ENCODE assay signal across 43 cellular contexts in genomic region chr15:72415304-72415703, GRCh38. TPM values are rescaled to one million over a fixed set of nuclear protein-coding genes. Genes with fewer than 3 reads are reported as not detected.
"Had no signal": no experiment of that assay in that cellular context is flagged by ENCODE, and none has a peak within 500 bp of the region (broad histone marks: within the 10 kb centered on the region; RNA-seq: fewer than 3 reads in every experiment).

No MANE protein-coding gene starts in this region.

- DNase-seq: activated effector memory CD4-positive, alpha-beta T cell treated with anti-CD3 and anti-CD28 coated beads, Interleukin-2, amount 50 U/mL, for 16 hours; activated effector memory CD4-positive, alpha-beta T cell treated with Interleukin-2 at 50 U/mL for 16 hours; activated gamma-delta T cell; activated gamma-delta T cell treated with Interleukin-2 at 50 U/mL for 16 hours; activated naive CD4-positive, alpha-beta T cell; activated naive CD4-positive, alpha-beta T cell treated with anti-CD3 and anti-CD28 coated beads for 36 hours; activated naive CD4-positive, alpha-beta T cell treated with anti-CD3 and anti-CD28 coated beads, Interleukin-2, amount 10 ng/mL, durations not matched to agents 7 days and 5 days; activated naive CD4-positive, alpha-beta T cell treated with anti-CD3 and anti-CD28 coated beads, Interleukin-2, amount 50 U/mL, for 16 hours; activated naive CD4-positive, alpha-beta T cell treated with Interleukin-2 at 50 U/mL for 16 hours; activated naive CD8-positive, alpha-beta T cell treated with anti-CD3 and anti-CD28 coated beads for 36 hours; activated naive CD8-positive, alpha-beta T cell treated with anti-CD3 and anti-CD28 coated beads, Interleukin-2, amount 10 ng/mL, durations not matched to agents 7 days and 5 days; activated naive CD8-positive, alpha-beta T cell treated with anti-CD3 and anti-CD28 coated beads, Interleukin-2, amount 50 U/mL, for 24 hours; activated T-cell treated with anti-CD3 and anti-CD28 coated beads, Interleukin-2, amount 50 U/mL, for 24 hours; activated T-cell treated with anti-CD3 and anti-CD28 coated beads, Interleukin-2, amount 50 U/mL, for 4 hours; activated T-cell treated with anti-CD3 and anti-CD28 coated beads, Interleukin-2, amount 50 U/mL, for 48 hours; activated T-cell treated with anti-CD3 and anti-CD28 coated beads, Interleukin-2, amount 50 U/mL, for 72 hours; adrenal gland; amniotic stem cell; amygdala; anterior cingulate cortex; aorta; body of pancreas; brain microvascular endothelial cell; caudate nucleus; central memory CD4-positive, alpha-beta T cell; cerebellar nuclear complex had no signal

- H3K36me3 Mint-ChIP-seq: activated naive CD4-positive, alpha-beta T cell treated with anti-CD3 and anti-CD28 coated beads, Interleukin-2, amount 10 ng/mL, durations not matched to agents 7 days and 5 days; activated naive CD8-positive, alpha-beta T cell treated with anti-CD3 and anti-CD28 coated beads for 36 hours; activated naive CD8-positive, alpha-beta T cell treated with anti-CD3 and anti-CD28 coated beads, Interleukin-2, amount 10 ng/mL, durations not matched to agents 7 days and 5 days; brain had no signal

- H3K4me1 ChIP-seq: adrenal gland, ascending aorta, body of pancreas, breast epithelium had no signal

- H3K4me3 ChIP-seq: adrenal gland, ascending aorta, body of pancreas, breast epithelium, cardiac muscle cell had no signal

- H3K36me3 ChIP-seq: adrenal gland, ascending aorta, brain microvascular endothelial cell, breast epithelium, cardiac muscle cell had no signal

- H3K27me3 Mint-ChIP-seq: activated naive CD8-positive, alpha-beta T cell treated with anti-CD3 and anti-CD28 coated beads for 36 hours had no signal

- H3K27ac Mint-ChIP-seq: activated naive CD4-positive, alpha-beta T cell treated with anti-CD3 and anti-CD28 coated beads for 36 hours; activated naive CD4-positive, alpha-beta T cell treated with anti-CD3 and anti-CD28 coated beads, Interleukin-2, amount 10 ng/mL, durations not matched to agents 7 days and 5 days; activated naive CD4-positive, alpha-beta T cell treated with anti-CD3 and anti-CD28 coated beads, Interleukin-2, amount 50 U/mL, for 24 hours; activated naive CD8-positive, alpha-beta T cell; activated naive CD8-positive, alpha-beta T cell treated with anti-CD3 and anti-CD28 coated beads for 36 hours; activated naive CD8-positive, alpha-beta T cell treated with anti-CD3 and anti-CD28 coated beads, Interleukin-2, amount 10 ng/mL, durations not matched to agents 7 days and 5 days; activated naive CD8-positive, alpha-beta T cell treated with anti-CD3 and anti-CD28 coated beads, Interleukin-2, amount 50 U/mL, for 24 hours; activated T-cell treated with anti-CD3 and anti-CD28 coated beads, Interleukin-2, amount 50 U/mL, for 24 hours; activated T-cell treated with anti-CD3 and anti-CD28 coated beads, Interleukin-2, amount 50 U/mL, for 72 hours; activated T-helper 1 cell treated with anti-CD3 and anti-CD28 coated beads, Interleukin-12 subunit alpha, Interleukin-12 subunit beta, Interleukin-2, Interleukin-4 antibody, amounts not matched to agents 30 ng/mL and 10 ng/mL and 1 ng/mL, durations not matched to agents 14 hours and 24 hours and 36 hours; activated T-helper 17 cell treated with anti-CD3 and anti-CD28 coated beads, Interleukin-2, amount 50 U/mL, for 72 hours; activated T-helper 2 cell treated with anti-CD3 and anti-CD28 coated beads, Interferon-gamma antibody, Interleukin-2, Interleukin-4, amounts not matched to agents 10 μg/mL and 5 μg/mL and 100 μg/mL, durations not matched to agents 14 hours and 24 hours and 36 hours; brain had no signal

- H3K4me1 Mint-ChIP-seq: activated naive CD4-positive, alpha-beta T cell treated with anti-CD3 and anti-CD28 coated beads, Interleukin-2, amount 10 ng/mL, durations not matched to agents 7 days and 5 days; activated naive CD4-positive, alpha-beta T cell treated with anti-CD3 and anti-CD28 coated beads, Interleukin-2, amount 50 U/mL, for 24 hours; activated naive CD8-positive, alpha-beta T cell treated with anti-CD3 and anti-CD28 coated beads for 36 hours; activated naive CD8-positive, alpha-beta T cell treated with anti-CD3 and anti-CD28 coated beads, Interleukin-2, amount 10 ng/mL, durations not matched to agents 7 days and 5 days; activated naive CD8-positive, alpha-beta T cell treated with anti-CD3 and anti-CD28 coated beads, Interleukin-2, amount 50 U/mL, for 24 hours; activated T-helper 17 cell treated with anti-CD3 and anti-CD28 coated beads, Interleukin-2, amount 50 U/mL, for 72 hours; brain; central memory CD8-positive, alpha-beta T cell had no signal

- H3K27ac ChIP-seq: adrenal gland, ascending aorta, body of pancreas, brain microvascular endothelial cell, breast epithelium, cardiac muscle cell had no signal

- H3K4me3 Mint-ChIP-seq: activated naive CD4-positive, alpha-beta T cell treated with anti-CD3 and anti-CD28 coated beads for 36 hours; activated naive CD4-positive, alpha-beta T cell treated with anti-CD3 and anti-CD28 coated beads, Interleukin-2, amount 10 ng/mL, durations not matched to agents 7 days and 5 days; activated naive CD4-positive, alpha-beta T cell treated with anti-CD3 and anti-CD28 coated beads, Interleukin-2, amount 50 U/mL, for 24 hours; activated naive CD8-positive, alpha-beta T cell; activated naive CD8-positive, alpha-beta T cell treated with anti-CD3 and anti-CD28 coated beads for 36 hours; activated naive CD8-positive, alpha-beta T cell treated with anti-CD3 and anti-CD28 coated beads, Interleukin-2, amount 10 ng/mL, durations not matched to agents 7 days and 5 days; activated naive CD8-positive, alpha-beta T cell treated with anti-CD3 and anti-CD28 coated beads, Interleukin-2, amount 50 U/mL, for 24 hours; activated T-cell treated with anti-CD3 and anti-CD28 coated beads, Interleukin-2, amount 50 U/mL, for 24 hours; activated T-cell treated with anti-CD3 and anti-CD28 coated beads, Interleukin-2, amount 50 U/mL, for 4 hours; activated T-cell treated with anti-CD3 and anti-CD28 coated beads, Interleukin-2, amount 50 U/mL, for 72 hours; activated T-helper 1 cell treated with anti-CD3 and anti-CD28 coated beads, Interleukin-12 subunit alpha, Interleukin-12 subunit beta, Interleukin-2, Interleukin-4 antibody, amounts not matched to agents 30 ng/mL and 10 ng/mL and 1 ng/mL, durations not matched to agents 14 hours and 24 hours and 36 hours; activated T-helper 17 cell treated with anti-CD3 and anti-CD28 coated beads, Interleukin-2, amount 50 U/mL, for 72 hours; brain; central memory CD8-positive, alpha-beta T cell had no signal

- ATAC-seq: activated naive CD4-positive, alpha-beta T cell treated with anti-CD3 and anti-CD28 coated beads, Interleukin-2, amount 50 U/mL, for 72 hours; activated naive CD8-positive, alpha-beta T cell treated with anti-CD3 and anti-CD28 coated beads, Interleukin-2, amount 50 U/mL, for 24 hours; activated T-cell treated with anti-CD3 and anti-CD28 coated beads, Interleukin-2, amount 50 U/mL, for 4 hours; activated T-cell treated with anti-CD3 and anti-CD28 coated beads, Interleukin-2, amount 50 U/mL, for 72 hours; activated T-helper 17 cell treated with anti-CD3 and anti-CD28 coated beads, Interleukin-2, amount 50 U/mL, for 72 hours; body of pancreas had no signal

- H3K9me3 ChIP-seq: adrenal gland, body of pancreas, breast epithelium had no signal

- H3K9me3 Mint-ChIP-seq: activated naive CD4-positive, alpha-beta T cell treated with anti-CD3 and anti-CD28 coated beads for 36 hours; activated naive CD4-positive, alpha-beta T cell treated with anti-CD3 and anti-CD28 coated beads, Interleukin-2, amount 10 ng/mL, durations not matched to agents 7 days and 5 days; activated naive CD4-positive, alpha-beta T cell treated with anti-CD3 and anti-CD28 coated beads, Interleukin-2, amount 50 U/mL, for 24 hours; activated naive CD8-positive, alpha-beta T cell treated with anti-CD3 and anti-CD28 coated beads, Interleukin-2, amount 50 U/mL, for 24 hours; activated T-cell treated with anti-CD3 and anti-CD28 coated beads, Interleukin-2, amount 50 U/mL, for 4 hours; activated T-helper 1 cell treated with anti-CD3 and anti-CD28 coated beads, Interleukin-12 subunit alpha, Interleukin-12 subunit beta, Interleukin-2, Interleukin-4 antibody, amounts not matched to agents 30 ng/mL and 10 ng/mL and 1 ng/mL, durations not matched to agents 14 hours and 24 hours and 36 hours; activated T-helper 2 cell treated with anti-CD3 and anti-CD28 coated beads, Interferon-gamma antibody, Interleukin-2, Interleukin-4, amounts not matched to agents 10 μg/mL and 5 μg/mL and 100 μg/mL, durations not matched to agents 14 hours and 24 hours and 36 hours; central memory CD8-positive, alpha-beta T cell had no signal

- FAIRE-seq: astrocyte, bronchial epithelial cell had no signal

- H3K27me3 ChIP-seq: ascending aorta, body of pancreas, brain microvascular endothelial cell, breast epithelium, cardiac muscle cell had no signal

RNA-seq across cellular contexts. Expression of gene TMEM202, which starts 17.2 kb away (rescaled TPM):
- total RNA-seq: activated naive CD4-positive, alpha-beta T cell treated with anti-CD3 and anti-CD28 coated beads for 36 hours; activated naive CD4-positive, alpha-beta T cell treated with anti-CD3 and anti-CD28 coated beads, Interleukin-2, amount 50 U/mL, for 72 hours; activated naive CD8-positive, alpha-beta T cell treated with anti-CD3 and anti-CD28 coated beads for 36 hours; activated naive CD8-positive, alpha-beta T cell treated with anti-CD3 and anti-CD28 coated beads, Interleukin-2, amount 10 ng/mL, durations not matched to agents 7 days and 5 days; activated T-cell treated with anti-CD3 and anti-CD28 coated beads, Interleukin-2, amount 50 U/mL, for 4 hours; activated T-cell treated with anti-CD3 and anti-CD28 coated beads, Interleukin-2, amount 50 U/mL, for 72 hours; activated T-helper 1 cell treated with anti-CD3 and anti-CD28 coated beads, Interleukin-12 subunit alpha, Interleukin-12 subunit beta, Interleukin-2, Interleukin-4 antibody, amounts not matched to agents 30 ng/mL and 10 ng/mL and 1 ng/mL, durations not matched to agents 14 hours and 24 hours and 36 hours; activated T-helper 17 cell treated with anti-CD3 and anti-CD28 coated beads, Interleukin-2, amount 50 U/mL, for 72 hours; activated T-helper 2 cell treated with anti-CD3 and anti-CD28 coated beads, Interferon-gamma antibody, Interleukin-2, Interleukin-4, amounts not matched to agents 10 μg/mL and 5 μg/mL and 100 μg/mL, durations not matched to agents 14 hours and 24 hours and 36 hours; adrenal gland; aorta; ascending aorta; astrocyte; body of pancreas; breast epithelium; bronchial epithelial cell; cardiac muscle cell; cardiac septum; cerebellum; chondrocyte had no signal
- polyA plus RNA-seq: adipose tissue, adrenal gland, aorta, cardiac muscle cell had no signal
